Comparison of ENCODE assay signal across 9 cellular contexts in genomic region chr9:32251539-32251938, GRCh38.
DNase-seq lines count a peak whose midpoint lies in the region; ATAC-seq, FAIRE-seq and TF ChIP-seq lines count a peak whose summit lies in the region.
"Had no signal": no experiment of that assay in that cellular context is flagged by ENCODE, and none has a peak within 500 bp of the region (broad histone marks: within the 10 kb centered on the region; RNA-seq: fewer than 3 reads in every experiment).

No MANE protein-coding gene starts in this region.

- H3K4me3 ChIP-seq in OCI-LY1 (ENCODE audit: low read depth, low read length, poor library complexity, severe bottlenecking) (no peak overlapping the region), astrocyte (ENCODE audit: insufficient read depth, low read depth, low read length) (no peak overlapping the region)

- FAIRE-seq in astrocyte (lab: Jason Lieb, UNC) (peak; percentile 20), islet of Langerhans (lab: Jason Lieb, UNC) (peak; percentile 88)

- DNase-seq in NCI-H2171 treated with DMSO at 0.1 percent for 48 hours (lab: John Stamatoyannopoulos, UW) (peak; percentile 1), NCI-H2171 (lab: John Stamatoyannopoulos, UW) (no peak), astrocyte (ENCODE audit: low read depth) (peak; percentile 4)
- peak; percentile 1 for DNase-seq in stimulated activated CD8-positive, alpha-beta memory T cell treated with anti-CD3 and anti-CD28 coated beads, Interleukin-15, amount 100 ng/mL, for 1 hour (ENCODE audit: low read depth)

- no peaks in the 10 kb centered on the region for H3K9me2 ChIP-seq in OCI-LY1 (ENCODE audit: low read depth, low read length)

- no peak for TF ChIP-seq EP300 in Ishikawa (IDR thresholded peaks at IDR 0.05; ENCODE audit: borderline replicate concordance)

- H3K4me1 Mint-ChIP-seq in astrocyte (ENCODE audit: low read depth, unreplicated experiment): peaks cover 6% of the 10 kb centered on the region

- no peaks in the 10 kb centered on the region for H3F3A ChIP-seq in OCI-LY1 (ENCODE audit: insufficient read depth, low read length)

- no peak overlapping the region for H3K27ac Mint-ChIP-seq in astrocyte (ENCODE audit: unreplicated experiment)

- no peaks in the 10 kb centered on the region for H3K9me3 Mint-ChIP-seq in astrocyte (ENCODE audit: unreplicated experiment)

- H3K27me3 Mint-ChIP-seq in astrocyte (ENCODE audit: low read depth, unreplicated experiment): no peaks in the 10 kb centered on the region

- H2AFZ ChIP-seq in OCI-LY1 (ENCODE audit: low read length): no peak overlapping the region
- no peak overlapping the region for H2AFZ ChIP-seq in astrocyte (ENCODE audit: low read depth, low read length)

- H3K36me3 ChIP-seq in OCI-LY1 (ENCODE audit: insufficient read depth, low read length) (no peaks in the 10 kb centered on the region), astrocyte (ENCODE audit: insufficient read depth, low read length) (no peaks in the 10 kb centered on the region)

- H3K4me1 ChIP-seq in OCI-LY1 (ENCODE audit: insufficient read depth, low read length, severe bottlenecking): no peaks in the 10 kb centered on the region
- no peaks in the 10 kb centered on the region for H3K4me1 ChIP-seq in astrocyte (ENCODE audit: insufficient read depth, low read length)

- no peak overlapping the region for H3K4me3 Mint-ChIP-seq in astrocyte (ENCODE audit: unreplicated experiment)

- H3K27me3 ChIP-seq in OCI-LY1 (ENCODE audit: insufficient read depth, low read length): no peaks in the 10 kb centered on the region
- H3K27me3 ChIP-seq in astrocyte (ENCODE audit: insufficient read depth, low read length): no peaks in the 10 kb centered on the region

- no peak overlapping the region for H3K9ac ChIP-seq in OCI-LY1 (ENCODE audit: low read length)
- H3K9ac ChIP-seq in astrocyte (ENCODE audit: low read length): no peak overlapping the region

- no peaks in the 10 kb centered on the region for H3K9me3 ChIP-seq in OCI-LY1 (ENCODE audit: low read length)
- H3K9me3 ChIP-seq in astrocyte (ENCODE audit: insufficient read depth, low read depth, low read length): no peaks in the 10 kb centered on the region

- H3K36me3 Mint-ChIP-seq in astrocyte (ENCODE audit: low read depth, unreplicated experiment): no peaks in the 10 kb centered on the region

- peak; percentile 84 for ATAC-seq in GM21576 (IDR thresholded peaks at IDR 0.05; ENCODE audit: unreplicated experiment)

- H3K4me2 ChIP-seq in OCI-LY1 (ENCODE audit: low read length) (no peak overlapping the region), astrocyte (ENCODE audit: low read length) (no peak overlapping the region)

- TF ChIP-seq CTCF in OCI-LY1 (IDR thresholded peaks at IDR 0.05; ENCODE audit: low read length) (peak; percentile 74), astrocyte (IDR thresholded peaks at IDR 0.05; ENCODE audit: insufficient read depth, low read depth, low read length) (peak; percentile 68)

- H4K20me1 ChIP-seq in OCI-LY1 (ENCODE audit: insufficient read depth, low read length): no peaks in the 10 kb centered on the region
- no peaks in the 10 kb centered on the region for H4K20me1 ChIP-seq in astrocyte (ENCODE audit: insufficient read depth, low read length)

- no peak overlapping the region for H3K27ac ChIP-seq in OCI-LY1 (ENCODE audit: low read depth, low read length, poor library complexity, severe bottlenecking)
- H3K27ac ChIP-seq in astrocyte (ENCODE audit: low read depth, low read length): no peak overlapping the region
- H3K27ac ChIP-seq: epithelial cell of prostate had no signal

- TF ChIP-seq RAD21 in Ishikawa (IDR thresholded peaks at IDR 0.05; ENCODE audit: low read depth): peak; percentile 77

- H3K79me2 ChIP-seq in OCI-LY1 (ENCODE audit: insufficient read depth, low read length): no peaks in the 10 kb centered on the region
- H3K79me2 ChIP-seq in astrocyte (ENCODE audit: insufficient read depth, low read length): no peaks in the 10 kb centered on the region

TF ChIP-seq in Ishikawa, 13 proteins besides CTCF, POLR2A, EP300 and RAD21:
- TF ChIP-seq NFIC (IDR thresholded peaks at IDR 0.05): 0 out of 2 replicates have a peak, but pooled peaks have one; percentile 46
- TF ChIP-seq CEBPB (IDR thresholded peaks at IDR 0.05): no peak
TF ChIP-seq in Ishikawa: peak in this region for 1.
